ENCODE assay signal across 8 cellular contexts in the genomic region with DNA sequence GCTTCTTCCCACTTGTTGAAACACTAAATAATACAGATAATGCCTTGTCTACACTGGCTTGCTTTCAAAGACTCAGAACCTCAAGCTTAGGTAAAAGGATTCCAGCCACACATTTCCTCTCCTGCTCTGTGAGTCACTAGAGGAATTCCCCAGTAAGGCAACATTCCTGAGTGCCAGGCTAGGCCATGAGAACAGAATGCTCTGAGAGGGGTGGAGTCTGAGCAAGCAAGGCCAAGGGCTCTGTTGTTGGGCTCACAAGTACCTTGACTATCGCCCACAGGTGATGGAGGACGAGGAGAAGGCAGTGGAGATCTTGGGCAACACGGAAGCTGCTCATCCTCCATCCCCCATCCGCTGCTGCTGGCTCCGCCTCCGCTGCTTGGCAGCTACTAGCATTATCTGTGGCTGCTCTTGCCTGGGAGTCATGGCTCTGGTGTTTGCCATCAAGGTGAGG. TPM values are rescaled to one million over a fixed set of nuclear protein-coding genes. Genes with fewer than 3 reads are reported as not detected.
DNase-seq lines count a peak whose midpoint lies in the region; ATAC-seq lines count a peak whose summit lies in the region.

No MANE protein-coding gene starts in this region.

- peaks cover 82% of the 10 kb centered on the region for H3K36me3 ChIP-seq in NT2/D1 (ENCODE audit: insufficient read depth, insufficient read length, low read length)

- H3K9me3 ChIP-seq in NT2/D1 (ENCODE audit: insufficient read depth, low read length): no peaks in the 10 kb centered on the region

- ATAC-seq in GM21723 (IDR thresholded peaks at IDR 0.05; ENCODE audit: unreplicated experiment) (no peak), GM18502 (IDR thresholded peaks at IDR 0.05; ENCODE audit: poor library complexity, unreplicated experiment) (no peak), HG03039 (IDR thresholded peaks at IDR 0.05; ENCODE audit: unreplicated experiment) (no peak)

- H3K4me3 ChIP-seq in NT2/D1 (ENCODE audit: insufficient read length, low read depth): no peak overlapping the region

- intact Hi-C loops in posterior vena cava (cut with DNase I): loop anchor here (2.0 to 10.0 kb wide), 2 partner anchors 27 to 73 kb away; no protein-coding TSS in a partner anchor

- peaks cover 17% of the 10 kb centered on the region for H3K4me1 ChIP-seq in NT2/D1 (ENCODE audit: insufficient read depth, insufficient read length)

- DNase-seq in EH (ENCODE audit: low read depth) (peak; percentile 89), NT2/D1 (ENCODE audit: low read depth, low spot score) (peak; percentile 38), fibroblast of gingiva (ENCODE audit: low read depth) (peak; percentile 63), posterior vena cava (ENCODE audit: low spot score) (peak; percentile 71)
- DNase-seq in activated effector memory CD4-positive, alpha-beta T cell treated with Interleukin-2 at 50 U/mL for 16 hours: no peak

- H3K27me3 ChIP-seq in NT2/D1 (ENCODE audit: insufficient read depth, insufficient read length): no peaks in the 10 kb centered on the region

- no peak overlapping the region for H3K9ac ChIP-seq in NT2/D1 (ENCODE audit: insufficient read length, low read depth)

RNA-seq across cellular contexts. Expression of a gene that starts 6.7 kb away (rescaled TPM):
- total RNA-seq in posterior vena cava: 10 to 100 TPM; 13.0 to 13.9 TPM

RNA-seq across cellular contexts. Expression of a gene that starts 20.4 kb away (rescaled TPM):
- 1 to 10 TPM; 1.2 TPM for total RNA-seq in posterior vena cava

RNA-seq across cellular contexts. Expression of a gene that starts 20.6 kb away (rescaled TPM):
- total RNA-seq in posterior vena cava: 10 to 100 TPM; 60.9 to 66.5 TPM

RNA-seq across cellular contexts. Expression of a gene that starts 42.5 kb away (rescaled TPM):
- total RNA-seq in posterior vena cava: 10 to 100 TPM; 41.4 to 44.9 TPM

RNA-seq across cellular contexts. Expression of a gene that starts 45.5 kb away (rescaled TPM):
- 10 to 100 TPM; 10.1 to 11.2 TPM for total RNA-seq in posterior vena cava
